10 cellular contexts compared by ENCODE assay signal in the genomic region with DNA sequence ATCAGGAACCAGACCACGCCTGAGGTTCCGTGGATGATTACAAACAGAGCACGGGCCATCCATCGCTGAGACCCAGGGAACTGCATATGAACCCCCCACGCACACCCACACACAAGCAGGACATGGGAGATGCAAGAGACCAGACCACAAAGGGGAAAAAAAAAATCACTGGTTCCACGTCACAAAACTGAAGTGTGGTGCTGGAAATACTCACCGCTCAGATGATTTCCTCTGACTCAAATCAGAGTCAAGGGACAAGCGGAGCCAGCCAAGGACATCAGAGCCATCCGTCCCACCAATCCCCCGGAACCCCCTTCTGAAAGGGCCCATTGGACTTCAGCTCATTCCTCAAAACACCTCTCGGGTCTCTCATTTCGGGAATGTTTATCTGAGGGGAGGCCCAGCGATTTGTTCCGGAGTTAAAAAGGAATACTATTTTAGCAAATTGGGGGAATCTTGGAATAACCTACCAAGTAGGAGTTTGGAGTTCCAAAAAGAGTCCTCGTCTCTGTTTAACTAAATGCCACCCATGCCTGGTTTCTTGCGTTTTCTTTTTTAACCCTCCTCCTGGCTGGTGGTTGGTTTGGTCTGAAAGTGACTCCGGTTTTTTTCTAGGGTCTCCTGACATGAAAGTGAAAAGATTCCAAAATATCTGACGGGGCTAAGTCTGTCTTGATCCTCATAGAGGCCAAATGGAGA. TPM values are rescaled to one million over a fixed set of nuclear protein-coding genes. Genes with fewer than 3 reads are reported as not detected.
DNase-seq lines count a peak whose midpoint lies in the region; ATAC-seq lines count a peak whose summit lies in the region.
"Had no signal": no experiment of that assay in that cellular context is flagged by ENCODE, and none has a peak within 500 bp of the region (broad histone marks: within the 10 kb centered on the region; RNA-seq: fewer than 3 reads in every experiment).

No MANE protein-coding gene starts in this region.

- peak overlapping the region; percentile 92 to 98 (median 98) for H3K27ac Mint-ChIP-seq in naive B cell
- H3K27ac Mint-ChIP-seq: T-helper 1 cell treated with Interleukin-12 subunit alpha and Interleukin-12 subunit beta and Interleukin-4 antibody, amounts not matched to agents 30 μg/mL and 1 μg/mL, for 36 hours had no signal

- DNase-seq in adipocyte (ENCODE audit: low read depth), result peak; percentile 82
- peak; percentile 69 for DNase-seq in naive B cell
- DNase-seq in HuH-7.5 (ENCODE audit: low spot score), result no peak
- no peak for DNase-seq in effector memory CD4-positive, alpha-beta T cell
- DNase-seq in NCI-H446 (lab: John Stamatoyannopoulos, UW), result no peak

- ATAC-seq in GM18861 (IDR thresholded peaks at IDR 0.05; ENCODE audit: unreplicated experiment) (peak; percentile 37), HG02759 (IDR thresholded peaks at IDR 0.05; ENCODE audit: unreplicated experiment) (peak; percentile 57), naive B cell (ENCODE audit: low read depth in 2 of 2) (peak; percentile 70 to 77), HG03457 (IDR thresholded peaks at IDR 0.05; ENCODE audit: unreplicated experiment) (no peak)

- H3K4me3 Mint-ChIP-seq in naive B cell, result peak overlapping the region; percentile 65 to 89 (median 84)
- H3K4me3 Mint-ChIP-seq: neural crest cell; T-helper 1 cell treated with Interleukin-12 subunit alpha and Interleukin-12 subunit beta and Interleukin-4 antibody, amounts not matched to agents 30 μg/mL and 1 μg/mL, for 36 hours had no signal

- H3K36me3 Mint-ChIP-seq in naive B cell, result peaks cover 0 to 3% of the 10 kb centered on the region in 2 donors

- peaks cover 52 to 82% (median 71%) of the 10 kb centered on the region in 3 donors for H3K4me1 Mint-ChIP-seq in naive B cell

- no peaks in the 10 kb centered on the region for H3K9me3 ChIP-seq in adipocyte (ENCODE audit: control insufficient read depth, low read length)
- H3K9me3 ChIP-seq in effector memory CD4-positive, alpha-beta T cell (ENCODE audit: control insufficient read depth, low read length), result no peaks in the 10 kb centered on the region

- no peaks in the 10 kb centered on the region for H3K27me3 Mint-ChIP-seq in naive B cell

- H3K36me3 ChIP-seq in adipocyte (ENCODE audit: control insufficient read depth, insufficient read depth, low read length, severe bottlenecking), result no peaks in the 10 kb centered on the region
- no peaks in the 10 kb centered on the region for H3K36me3 ChIP-seq in effector memory CD4-positive, alpha-beta T cell (ENCODE audit: control insufficient read depth, insufficient read depth, low read length)

- no peaks in the 10 kb centered on the region for H3K27me3 ChIP-seq in adipocyte (replicated peaks; ENCODE audit: control insufficient read depth, insufficient read depth, low read length)
- H3K27me3 ChIP-seq in effector memory CD4-positive, alpha-beta T cell (replicated peaks; ENCODE audit: control insufficient read depth, insufficient read depth, low read length, poor library complexity, severe bottlenecking), result no peaks in the 10 kb centered on the region

- peaks cover 0 to 6% (median 3%) of the 10 kb centered on the region in 7 donors for H3K9me3 Mint-ChIP-seq in naive B cell
- H3K9me3 Mint-ChIP-seq: T-helper 1 cell treated with Interleukin-12 subunit alpha and Interleukin-12 subunit beta and Interleukin-4 antibody, amounts not matched to agents 30 μg/mL and 1 μg/mL, for 36 hours had no signal

- H3K4me3 ChIP-seq in adipocyte (ENCODE audit: low read length), result peak overlapping the region; percentile 62
- H3K4me3 ChIP-seq in effector memory CD4-positive, alpha-beta T cell (ENCODE audit: insufficient read depth, low read depth, low read length, poor library complexity, severe bottlenecking), result no peak overlapping the region

- H3K27ac ChIP-seq in effector memory CD4-positive, alpha-beta T cell (ENCODE audit: insufficient read depth, low read length, poor library complexity, severe bottlenecking), result no peak overlapping the region

- H3K9ac ChIP-seq in adipocyte (ENCODE audit: low read length), result peak overlapping the region; percentile 63

- H3K4me1 ChIP-seq in adipocyte (ENCODE audit: control insufficient read depth, insufficient read depth, low read length), result peaks cover 18% of the 10 kb centered on the region
- H3K4me1 ChIP-seq in effector memory CD4-positive, alpha-beta T cell (ENCODE audit: control insufficient read depth, insufficient read depth, low read length, poor library complexity, severe bottlenecking), result no peaks in the 10 kb centered on the region

RNA-seq across cellular contexts. Expression of gene SNX8, which starts 15.0 kb away (rescaled TPM):
- 100 to 1,000 TPM in 3 of 6 donors, 10 to 100 TPM in 3; 74.2 to 107 (median 96.2) TPM for polyA plus RNA-seq in naive B cell (ENCODE audit: low read depth in 6 of 6)

RNA-seq across cellular contexts. Expression of gene EIF3B, which starts 55.3 kb away (rescaled TPM):
- polyA plus RNA-seq in naive B cell (ENCODE audit: low read depth in 6 of 6), result 100 to 1,000 TPM in 3 of 6 donors, 10 to 100 TPM in 3; 69.6 to 123 (median 94.4) TPM

RNA-seq across cellular contexts. Expression of gene NUDT1, which starts 57.3 kb away (rescaled TPM):
- 10 to 100 TPM; 50.8 to 78.8 (median 59.4) TPM for polyA plus RNA-seq in naive B cell (ENCODE audit: low read depth in 6 of 6)

RNA-seq across cellular contexts. Expression of gene MRM2, which starts 57.3 kb away (rescaled TPM):
- polyA plus RNA-seq in naive B cell (ENCODE audit: low read depth in 6 of 6), result 10 to 100 TPM; 29.2 to 64.2 (median 46.1) TPM

Comparison
In these comparisons a context has a peak if more than half of its experiments do, and no peak if none do; other contexts are left out.
1. DNase-seq: peak in adipocyte (single experiment) and naive B cell (single experiment); none in HuH-7.5 (single experiment), effector memory CD4-positive, alpha-beta T cell (0 of 3) and NCI-H446 (0 of 2).